ENCODE assay signal across 30 cellular contexts in the genomic region with DNA sequence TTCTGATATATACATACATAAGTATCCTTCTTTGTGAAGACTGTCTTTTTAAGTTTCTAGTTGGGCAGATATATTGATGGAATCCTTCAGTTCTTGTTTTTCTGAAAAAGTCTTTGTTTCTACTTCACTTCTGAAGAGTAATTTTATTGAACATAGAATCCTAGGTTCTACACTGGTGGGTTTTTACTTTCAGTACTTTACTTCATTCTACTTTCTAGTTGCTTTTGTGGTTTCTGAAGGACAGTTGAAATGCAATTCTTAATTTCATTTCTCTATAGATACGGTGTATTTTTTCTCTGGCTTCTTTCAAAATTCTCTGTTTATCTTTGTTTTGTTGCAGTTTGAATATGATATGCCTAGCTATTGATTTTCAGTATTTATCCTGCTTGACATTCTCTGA.
"Had no signal": no experiment of that assay in that cellular context is flagged by ENCODE, and none has a peak within 500 bp of the region (broad histone marks: within the 10 kb centered on the region; RNA-seq: fewer than 3 reads in every experiment).

No MANE protein-coding gene starts in this region.

- H3K36me3 Mint-ChIP-seq: T-cell had no signal

- H3K27ac Mint-ChIP-seq: T-cell had no signal

- H3K27me3 Mint-ChIP-seq: T-cell had no signal

- H3K36me3 ChIP-seq: SJCRH30 had no signal

- H3K27me3 ChIP-seq: SJCRH30 had no signal

- H3K27ac ChIP-seq: PC-9, RWPE1, SJCRH30, SK-N-MC had no signal

- ATAC-seq: Panc1, Right ventricle myocardium inferior, SK-N-SH treated with all-trans-retinoic acid at 6 μM for 48 hours, T-cell had no signal

- H2AFZ ChIP-seq: PC-9 had no signal

- DNase-seq: Karpas-422, KG1, NCI-H1048, NCI-H1092 treated with DMSO at 0.1 percent for 48 hours, NCI-H1105 treated with DMSO at 0.1 percent for 48 hours, NCI-H1417, NCI-H1436, NCI-H146, NCI-H1694, NCI-H187, NCI-H1930, NCI-H2029 treated with DMSO at 0.1 percent for 48 hours, NCI-H2081 treated with DMSO at 0.1 percent for 48 hours, NCI-H2107, NCI-H2171, NCI-H226, NCI-H446 treated with DMSO at 0.1 percent for 48 hours, NCI-H510A, NCI-H524, NCI-H526 treated with DMSO at 0.1 percent for 48 hours, NCI-H774, PC-9, SIG-M5, SJCRH30, T-cell had no signal

- H3K4me1 Mint-ChIP-seq: T-cell had no signal

- H3K4me3 ChIP-seq: PC-9, SJCRH30, SK-N-MC had no signal

- H3K4me2 ChIP-seq: PC-9 had no signal

- H3K4me3 Mint-ChIP-seq: T-cell had no signal
